ENCODE assay signal across 8 cellular contexts in the genomic region with DNA sequence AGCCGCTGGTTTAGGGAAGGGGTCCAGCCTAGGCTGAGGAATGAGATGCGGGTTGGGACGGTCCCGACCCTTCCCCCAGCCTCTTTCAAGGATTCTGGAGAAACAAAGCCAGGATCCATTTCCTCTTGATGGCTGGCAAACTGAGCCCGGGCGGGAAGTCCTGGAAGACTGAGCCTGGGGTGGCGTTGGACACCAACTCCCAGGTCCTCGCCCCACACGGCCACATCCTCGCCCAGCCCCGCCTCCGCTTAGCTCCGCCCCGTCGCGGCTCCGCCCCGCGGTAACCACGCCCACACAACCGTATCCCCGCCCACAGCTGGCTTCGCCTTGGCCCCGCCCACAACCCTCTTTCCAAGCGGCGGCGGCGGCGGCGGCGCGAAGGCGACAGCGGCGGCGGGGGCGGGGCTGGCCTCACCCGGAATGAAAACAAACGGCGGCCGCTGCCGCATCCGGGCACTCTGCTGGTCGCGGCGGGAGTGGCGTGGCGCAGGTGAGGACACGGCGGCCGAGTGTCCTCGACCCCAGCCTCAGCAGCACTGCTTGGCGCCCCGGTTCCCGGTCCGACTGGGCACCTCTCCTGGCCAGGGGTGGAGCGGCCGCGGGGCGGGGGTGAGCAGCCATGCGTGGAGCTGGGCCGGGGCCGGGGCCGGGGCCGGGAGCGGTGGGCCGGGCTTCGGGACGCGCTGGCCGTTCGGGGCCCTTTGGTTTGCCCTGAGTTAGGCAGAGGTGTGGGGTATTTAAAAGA. TPM values are rescaled to one million over a fixed set of nuclear protein-coding genes. Genes with fewer than 3 reads are reported as not detected.
A peak's percentile ranks its signal among the peaks of the same experiment; 100 is the strongest.
DNase-seq lines count a peak whose midpoint lies in the region; FAIRE-seq and TF ChIP-seq lines count a peak whose summit lies in the region.

Gene NUB1 (plus strand): TSS at position 456 of the 745 bp plus-strand sequence. CDS start 3,538 bp downstream, outside the sequence.

- H4K20me1 ChIP-seq in DOHH2 (ENCODE audit: control insufficient read depth, insufficient read depth, low read depth, low read length): no peaks in the 10 kb centered on the region

- peaks cover 13% of the 10 kb centered on the region for H3K36me3 Mint-ChIP-seq in activated naive CD4-positive, alpha-beta T cell treated with anti-CD3 and anti-CD28 coated beads, Interleukin-2, amount 10 ng/mL, durations not matched to agents 7 days and 5 days

- FAIRE-seq in frontal cortex (lab: Jason Lieb, UNC): no peak

- peak within 1 kb of the TSS; percentile 94 for H3K9ac ChIP-seq in neuronal stem cell (ENCODE audit: low read depth, low read length, poor library complexity)
- peak within 1 kb of the TSS; percentile 72 to 89 (median 82) for H3K9ac ChIP-seq in subcutaneous abdominal adipose tissue (ENCODE audit: low read length in 5 of 5)

- no peak for TF ChIP-seq CTCF in DOHH2 (IDR thresholded peaks at IDR 0.05; ENCODE audit: low read depth, low read length, poor library complexity, severe bottlenecking)

- no peak within 1 kb of the TSS for H3K14ac ChIP-seq in neuronal stem cell (ENCODE audit: low read length)

- H3K23ac ChIP-seq in neuronal stem cell (ENCODE audit: low read depth, low read length, poor library complexity): peak within 1 kb of the TSS; percentile 98

- H3K4me3 ChIP-seq in DOHH2 (ENCODE audit: low read length) (peak within 1 kb of the TSS; percentile 84), MG63 (peak within 1 kb of the TSS; percentile 72), neuronal stem cell (ENCODE audit: low read length in 2 of 2) (peak within 1 kb of the TSS; percentile 80 to 83), subcutaneous abdominal adipose tissue (ENCODE audit: low read depth in 1 of 5, low read length in 5 of 5) (peak within 1 kb of the TSS; percentile 74 to 89 (median 80))

- H2BK120ac ChIP-seq in neuronal stem cell (ENCODE audit: low read depth, low read length): no peak within 1 kb of the TSS

- H3K36me3 ChIP-seq in DOHH2 (ENCODE audit: control insufficient read depth, low read length): peaks cover 20% of the 10 kb centered on the region
- H3K36me3 ChIP-seq in MG63: 0 out of 2 replicates have a peak, but pooled peaks cover 10% of the 10 kb centered on the region
- peaks cover 11 to 26% of the 10 kb centered on the region in 2 donors for H3K36me3 ChIP-seq in neuronal stem cell (replicated peaks in 1 of 2; ENCODE audit: control insufficient read depth in 2 of 2, insufficient read depth in 2 of 2, low read length in 2 of 2)
- H3K36me3 ChIP-seq in subcutaneous abdominal adipose tissue (ENCODE audit: control insufficient read depth in 5 of 5, insufficient read depth in 5 of 5, low read length in 5 of 5): peaks cover 10 to 17% (median 13%) of the 10 kb centered on the region in 5 donors

- peaks cover 5% of the 10 kb centered on the region for H3K79me1 ChIP-seq in neuronal stem cell (ENCODE audit: low read depth, low read length)

- CTCF ChIA-PET in activated naive CD4-positive, alpha-beta T cell treated with anti-CD3 and anti-CD28 coated beads, Interleukin-2, amount 10 ng/mL, durations not matched to agents 7 days and 5 days (lab: Charles Lee): interaction anchor here (3.5 to 4.7 kb wide), 2 partner anchors 10 to 26 kb away, joined by 17 to 39 read pairs; no protein-coding TSS in a partner anchor

- H3F3A ChIP-seq in DOHH2 (ENCODE audit: control insufficient read depth, insufficient read depth): peaks cover 20% of the 10 kb centered on the region

- H3K27ac ChIP-seq in DOHH2 (ENCODE audit: low read depth, low read length) (peak within 1 kb of the TSS; percentile 31), neuronal stem cell (replicated peaks; ENCODE audit: low read length) (no peak within 1 kb of the TSS), subcutaneous abdominal adipose tissue (ENCODE audit: low read depth, low read length) (peak within 1 kb of the TSS; percentile 83)

- peak within 1 kb of the TSS; percentile 84 for H3K4me3 Mint-ChIP-seq in activated naive CD4-positive, alpha-beta T cell treated with anti-CD3 and anti-CD28 coated beads, Interleukin-2, amount 10 ng/mL, durations not matched to agents 7 days and 5 days

- peak within 1 kb of the TSS; percentile 99 for H3K18ac ChIP-seq in neuronal stem cell (ENCODE audit: low read length)

- no peak within 1 kb of the TSS for H4K8ac ChIP-seq in neuronal stem cell (ENCODE audit: low read depth, low read length)

- H3K27me3 Mint-ChIP-seq in activated naive CD4-positive, alpha-beta T cell treated with anti-CD3 and anti-CD28 coated beads, Interleukin-2, amount 10 ng/mL, durations not matched to agents 7 days and 5 days: no peaks in the 10 kb centered on the region

- no peaks in the 10 kb centered on the region for H3K9me2 ChIP-seq in DOHH2 (replicated peaks; ENCODE audit: control insufficient read depth, low read length)

- peaks cover 36% of the 10 kb centered on the region for H3K4me1 Mint-ChIP-seq in activated naive CD4-positive, alpha-beta T cell treated with anti-CD3 and anti-CD28 coated beads, Interleukin-2, amount 10 ng/mL, durations not matched to agents 7 days and 5 days

- H2BK15ac ChIP-seq in neuronal stem cell (ENCODE audit: low read length): peak within 1 kb of the TSS; percentile 40

- peak within 1 kb of the TSS; percentile 84 for H3K4ac ChIP-seq in neuronal stem cell (ENCODE audit: low read length)

- no CpG with 5 or more reads among the region's 72 CpGs for WGBS in neuronal stem cell (ENCODE audit: extremely low coverage in 2 of 2, insufficient read length in 2 of 2, insufficient replicate concordance in 1 of 2), 2 donors

- no peak within 1 kb of the TSS for H2BK12ac ChIP-seq in neuronal stem cell (ENCODE audit: low read length)

- H3K4me1 ChIP-seq in DOHH2 (ENCODE audit: control insufficient read depth, low read length) (peaks cover 49% of the 10 kb centered on the region), neuronal stem cell (ENCODE audit: control insufficient read depth in 2 of 2, insufficient read depth in 1 of 2, low read depth in 1 of 2, low read length in 2 of 2) (peaks cover 0 to 4% of the 10 kb centered on the region in 2 donors), subcutaneous abdominal adipose tissue (ENCODE audit: control insufficient read depth in 5 of 5, insufficient read depth in 5 of 5, low read length in 5 of 5) (peaks cover 3 to 36% (median 28%) of the 10 kb centered on the region in 5 donors)

- H2AFZ ChIP-seq in neuronal stem cell (ENCODE audit: low read length): peak within 1 kb of the TSS; percentile 99

- DNase-seq in GOT3 (lab: John Stamatoyannopoulos, UW) (peak; percentile 51), MG63 (peak; percentile 75), SK-N-DZ (ENCODE audit: low spot score) (peak; percentile 88), frontal cortex (ENCODE audit: low spot score in 2 of 2) (peak; percentile 92 to 97), neuronal stem cell (ENCODE audit: low spot score) (peak; percentile 91)
- DNase-seq in activated naive CD4-positive, alpha-beta T cell treated with anti-CD3 and anti-CD28 coated beads, Interleukin-2, amount 10 ng/mL, durations not matched to agents 7 days and 5 days: peak; percentile 92

- H3K4me2 ChIP-seq in DOHH2 (ENCODE audit: low read length) (peak within 1 kb of the TSS; percentile 67), neuronal stem cell (ENCODE audit: insufficient read depth, low read length, poor library complexity, severe bottlenecking) (peak within 1 kb of the TSS; percentile 84)

- H3K9me3 ChIP-seq in DOHH2 (ENCODE audit: control insufficient read depth, insufficient read depth, low read length): peaks cover 6% of the 10 kb centered on the region; the same call in 1 of the 2 replicates
- no peaks in the 10 kb centered on the region for H3K9me3 ChIP-seq in MG63
- peaks cover 2 to 3% of the 10 kb centered on the region in 2 donors for H3K9me3 ChIP-seq in neuronal stem cell (replicated peaks in 1 of 2; ENCODE audit: control insufficient read depth in 2 of 2, insufficient read depth in 1 of 2, low read depth in 1 of 2, low read length in 2 of 2)
- H3K9me3 ChIP-seq in subcutaneous abdominal adipose tissue (ENCODE audit: control insufficient read depth in 5 of 5, low read length in 5 of 5): peaks cover 0 to 2% (median 0%) of the 10 kb centered on the region in 5 donors

- no peak within 1 kb of the TSS for H2AK5ac ChIP-seq in neuronal stem cell (ENCODE audit: low read depth, low read length)

- peaks cover 9% of the 10 kb centered on the region for H3K9me3 Mint-ChIP-seq in activated naive CD4-positive, alpha-beta T cell treated with anti-CD3 and anti-CD28 coated beads, Interleukin-2, amount 10 ng/mL, durations not matched to agents 7 days and 5 days

- H3K27me3 ChIP-seq in DOHH2 (ENCODE audit: control insufficient read depth, low read length) (no peaks in the 10 kb centered on the region), MG63 (no peaks in the 10 kb centered on the region), neuronal stem cell (ENCODE audit: control insufficient read depth in 3 of 3, insufficient read depth in 3 of 3, low read depth in 1 of 3, low read length in 3 of 3) (peaks cover 0 to 4% (median 2%) of the 10 kb centered on the region in 3 experiments), subcutaneous abdominal adipose tissue (ENCODE audit: control insufficient read depth in 5 of 5, insufficient read depth in 4 of 5, low read length in 5 of 5) (no peaks in the 10 kb centered on the region)

- H3K79me2 ChIP-seq in DOHH2 (ENCODE audit: control insufficient read depth, low read length): peaks cover 27% of the 10 kb centered on the region

- no peak within 1 kb of the TSS for H4K91ac ChIP-seq in neuronal stem cell (ENCODE audit: low read depth, low read length, poor library complexity)

- peak within 1 kb of the TSS; percentile 95 for H3K27ac Mint-ChIP-seq in activated naive CD4-positive, alpha-beta T cell treated with anti-CD3 and anti-CD28 coated beads, Interleukin-2, amount 10 ng/mL, durations not matched to agents 7 days and 5 days

- H2BK5ac ChIP-seq in neuronal stem cell (ENCODE audit: low read length): no peak within 1 kb of the TSS

RNA-seq across cellular contexts. Expression of gene NUB1, which starts in this region (rescaled TPM):
- 23.1 and 43.2 TPM in 2 replicates for total RNA-seq in MG63 (2014; rRNA removed; shearing (Covaris generic); ENCODE audit: low replicate concordance)
- polyA plus RNA-seq in SK-N-DZ (2014; cell fraction: cytosol; rRNA removed): 56.2 and 59.4 TPM in 2 replicates
- polyA plus RNA-seq in SK-N-DZ (2014; cell fraction: nucleus; rRNA removed): 45.9 and 61.1 TPM in 2 replicates
- total RNA-seq in frontal cortex: 61.1 TPM
- 74.1 TPM for polyA plus RNA-seq in neuronal stem cell (2013, experiment 1 of 2)
- polyA plus RNA-seq in neuronal stem cell (2013, experiment 2 of 2): 73.2 TPM
